13 cellular contexts compared by ENCODE assay signal in the genomic region with DNA sequence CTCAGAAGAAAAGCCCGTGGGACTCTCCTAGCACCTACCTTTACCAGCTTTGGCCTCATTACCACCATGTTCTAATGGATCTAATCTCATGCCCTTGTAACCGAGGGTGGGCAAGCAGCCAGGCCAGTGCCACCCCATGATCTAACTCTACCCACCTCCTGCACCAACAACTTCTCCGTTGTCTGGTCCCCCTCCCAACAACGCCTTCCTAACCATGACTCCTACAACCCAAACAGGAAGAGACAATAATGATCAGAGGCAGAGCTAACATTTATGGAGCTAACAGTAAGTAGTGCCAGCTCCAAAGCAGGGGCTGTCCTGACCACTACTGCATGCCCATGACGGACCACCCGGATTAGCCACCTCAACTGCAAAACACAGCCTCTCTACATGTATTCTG. TPM values are rescaled to one million over a fixed set of nuclear protein-coding genes. Genes with fewer than 3 reads are reported as not detected.
DNase-seq lines count a peak whose midpoint lies in the region; ATAC-seq and TF ChIP-seq lines count a peak whose summit lies in the region.
"Had no signal": no experiment of that assay in that cellular context is flagged by ENCODE, and none has a peak within 500 bp of the region (broad histone marks: within the 10 kb centered on the region; RNA-seq: fewer than 3 reads in every experiment).

No MANE protein-coding gene starts in this region.

- 86% methylated on average over 1 of the region's 6 CpGs; no CpG with 5 or more reads in 1 of the 2 experiments for WGBS in IMR-90 (ENCODE audit: extremely low coverage in 2 of 2, insufficient read length in 1 of 2), 2 experiments
- 36 to 45% methylated on average over 6 of the region's 6 CpGs for WGBS in body of pancreas, 2 donors

- dilution Hi-C loops in IMR-90 (cut with HindIII; ENCODE audit: low sequenced_read_pairs, unreplicated experiment), result no loop called here

- no peak overlapping the region for H4K91ac ChIP-seq in IMR-90 (ENCODE audit: insufficient read depth, low read depth, low read length)

- DNase-seq in Calu3 (no peak), IMR-90 (no peak), body of pancreas (peak; percentile 21 to 55 (median 32)), osteocyte (ENCODE audit: extremely low spot score, unreplicated experiment) (no peak), cerebellum (ENCODE audit: low spot score) (no peak), neural progenitor cell (ENCODE audit: low spot score) (no peak)
- no peak for DNase-seq in activated naive CD4-positive, alpha-beta T cell treated with anti-CD3 and anti-CD28 coated beads, Interleukin-2, amount 50 U/mL, for 72 hours (ENCODE audit: low spot score in 2 of 2)
- DNase-seq: activated naive CD4-positive, alpha-beta T cell treated with anti-CD3 and anti-CD28 coated beads, Interleukin-2, amount 50 U/mL, for 16 hours; DMS53; NCI-H510A; T1000 had no signal

- H3K9me3 Mint-ChIP-seq in Calu3 (ENCODE audit: low read depth, unreplicated experiment) (no peaks in the 10 kb centered on the region), osteocyte (ENCODE audit: unreplicated experiment) (no peaks in the 10 kb centered on the region), neural progenitor cell (peaks cover 3% of the 10 kb centered on the region)
- no peaks in the 10 kb centered on the region for H3K9me3 Mint-ChIP-seq in activated naive CD4-positive, alpha-beta T cell treated with anti-CD3 and anti-CD28 coated beads, Interleukin-2, amount 50 U/mL, for 72 hours

- in situ Hi-C loops in IMR-90 (cut with MboI; ENCODE audit: low sequenced_read_pairs), result no loop called here

- no peaks in the 10 kb centered on the region for H3K27me3 ChIP-seq in IMR-90 (ENCODE audit: control insufficient read depth, insufficient read depth, low read length)
- no peaks in the 10 kb centered on the region for H3K27me3 ChIP-seq in body of pancreas
- no peaks in the 10 kb centered on the region for H3K27me3 ChIP-seq in neural progenitor cell

- H3K56ac ChIP-seq in IMR-90 (ENCODE audit: extremely low read depth, insufficient read depth, low read length), result no peak overlapping the region

- H3K14ac ChIP-seq in IMR-90 (replicated peaks; ENCODE audit: low read depth, low read length), result peak overlapping the region; percentile 25; the same call in 1 of the 2 replicates

- H3K27ac ChIP-seq in IMR-90 (ENCODE audit: insufficient read depth, low read length), result no peak overlapping the region
- peak overlapping the region in 2 of 4 donors; percentile 6 to 37 for H3K27ac ChIP-seq in body of pancreas
- H3K27ac ChIP-seq in neural progenitor cell, result no peak overlapping the region

- no peak overlapping the region; the same call in 1 of the 2 replicates for H4K5ac ChIP-seq in IMR-90 (ENCODE audit: low read depth, low read length)

- H3F3A ChIP-seq in neural progenitor cell (ENCODE audit: low read depth), result peaks cover 13% of the 10 kb centered on the region

- H3K4me2 ChIP-seq in IMR-90 (ENCODE audit: low read depth, low read length) (peak overlapping the region; percentile 20), neural progenitor cell (no peak overlapping the region)

- peak overlapping the region; percentile 26 for H3K27ac Mint-ChIP-seq in Calu3 (ENCODE audit: unreplicated experiment)
- H3K27ac Mint-ChIP-seq in osteocyte (ENCODE audit: unreplicated experiment), result peak overlapping the region; percentile 66
- no peak overlapping the region for H3K27ac Mint-ChIP-seq in neural progenitor cell
- H3K27ac Mint-ChIP-seq in activated naive CD4-positive, alpha-beta T cell treated with anti-CD3 and anti-CD28 coated beads, Interleukin-2, amount 50 U/mL, for 72 hours, result no peak overlapping the region

- H3K23ac ChIP-seq in IMR-90 (ENCODE audit: low read depth, low read length), result peak overlapping the region; percentile 55; the same call in 1 of the 2 replicates

- no peak overlapping the region for H2BK5ac ChIP-seq in IMR-90 (ENCODE audit: low read depth, low read length, poor library complexity, severe bottlenecking)

- H3K27me3 Mint-ChIP-seq in Calu3 (ENCODE audit: unreplicated experiment), result no peaks in the 10 kb centered on the region
- H3K27me3 Mint-ChIP-seq in osteocyte (ENCODE audit: unreplicated experiment), result no peaks in the 10 kb centered on the region
- H3K27me3 Mint-ChIP-seq in neural progenitor cell (ENCODE audit: insufficient read depth, low read depth), result peaks cover 2% of the 10 kb centered on the region

- TF ChIP-seq POLR2A in IMR-90 (IDR thresholded peaks at IDR 0.05; ENCODE audit: low read depth, low read length) (no peak), body of pancreas (IDR thresholded peaks at IDR 0.05) (no peak)

- TF ChIP-seq RAD21 in IMR-90 (IDR thresholded peaks at IDR 0.05; ENCODE audit: low read length), result no peak

- POLR2A ChIA-PET in IMR-90 (lab: Charles Lee; ENCODE audit: unreplicated experiment), result no interaction called here

- H3K36me3 Mint-ChIP-seq in Calu3 (ENCODE audit: insufficient read depth, unreplicated experiment), result peaks cover 13% of the 10 kb centered on the region
- no peaks in the 10 kb centered on the region for H3K36me3 Mint-ChIP-seq in osteocyte (ENCODE audit: unreplicated experiment)
- H3K36me3 Mint-ChIP-seq in neural progenitor cell, result peaks cover 3% of the 10 kb centered on the region
- H3K36me3 Mint-ChIP-seq in activated naive CD4-positive, alpha-beta T cell treated with anti-CD3 and anti-CD28 coated beads, Interleukin-2, amount 50 U/mL, for 72 hours, result peaks cover 6 to 15% of the 10 kb centered on the region in 2 donors

- intact Hi-C loops in Calu3 (cut with micrococcal nuclease; ENCODE audit: unreplicated experiment), result loop anchor here (5.0 kb wide), 1 partner anchor 36 kb away; no protein-coding TSS in a partner anchor
- intact Hi-C loops in IMR-90 (cut with micrococcal nuclease), result loop anchor here (5.0 kb wide), 1 partner anchor 36 kb away; no protein-coding TSS in a partner anchor
- intact Hi-C loops in body of pancreas (cut with DNase I), result no loop called here

- H3K4me3 ChIP-seq in IMR-90 (ENCODE audit: insufficient read depth, low read depth, low read length) (no peak overlapping the region), body of pancreas (no peak overlapping the region), neural progenitor cell (no peak overlapping the region)

- H2BK120ac ChIP-seq in IMR-90 (ENCODE audit: low read depth, low read length), result no peak overlapping the region

- no peak overlapping the region for H3K18ac ChIP-seq in IMR-90 (ENCODE audit: low read depth, low read length)

- H3K4me1 Mint-ChIP-seq in Calu3 (ENCODE audit: low read depth, unreplicated experiment), result peaks cover 29% of the 10 kb centered on the region
- H3K4me1 Mint-ChIP-seq in osteocyte (ENCODE audit: unreplicated experiment), result peaks cover 60% of the 10 kb centered on the region
- H3K4me1 Mint-ChIP-seq in neural progenitor cell, result peaks cover 29% of the 10 kb centered on the region

- H3K9me1 ChIP-seq in IMR-90 (ENCODE audit: insufficient read depth, low read length), result peaks cover 18% of the 10 kb centered on the region

- H2AFZ ChIP-seq in IMR-90 (replicated peaks; ENCODE audit: low read length, poor library complexity), result no peak overlapping the region
- H2AFZ ChIP-seq in neural progenitor cell (replicated peaks), result no peak overlapping the region

- H2BK20ac ChIP-seq in IMR-90 (ENCODE audit: low read depth, low read length), result no peak overlapping the region

- no peaks in the 10 kb centered on the region for H3K9me3 ChIP-seq in IMR-90 (ENCODE audit: control insufficient read depth, insufficient read depth, low read length)
- no peaks in the 10 kb centered on the region for H3K9me3 ChIP-seq in body of pancreas
- H3K9me3 ChIP-seq in neural progenitor cell (ENCODE audit: low read depth), result no peaks in the 10 kb centered on the region

- peaks cover 52% of the 10 kb centered on the region for H4K20me1 ChIP-seq in IMR-90 (ENCODE audit: insufficient read depth, low read length)
- peaks cover 51% of the 10 kb centered on the region for H4K20me1 ChIP-seq in neural progenitor cell (ENCODE audit: low read depth)

- no peak overlapping the region for H2BK15ac ChIP-seq in IMR-90 (ENCODE audit: low read depth, low read length)

- H3K36me3 ChIP-seq in IMR-90 (ENCODE audit: control insufficient read depth, insufficient read depth, low read length) (no peaks in the 10 kb centered on the region; the same call in 1 of the 2 replicates), body of pancreas (replicated peaks in 1 of 2; ENCODE audit: insufficient read depth in 1 of 2, low read depth in 2 of 2) (no peaks in the 10 kb centered on the region), neural progenitor cell (no peaks in the 10 kb centered on the region)

- TF ChIP-seq CTCF in Calu3 (IDR thresholded peaks at IDR 0.05; ENCODE audit: unreplicated experiment) (no peak), IMR-90 (conservative IDR thresholded peaks at IDR 0.05; ENCODE audit: low read depth, low read length) (no peak), body of pancreas (IDR thresholded peaks at IDR 0.05) (no peak), osteocyte (IDR thresholded peaks at IDR 0.05) (no peak), neural progenitor cell (IDR thresholded peaks at IDR 0.05) (no peak)

- no TSS peak for BruUV-seq in Calu3 (replicated peaks; lab: Mats Ljungman, UMichigan)
- no TSS peak for BruUV-seq in IMR-90 (replicated peaks; lab: Mats Ljungman, UMichigan)

- peaks cover 12% of the 10 kb centered on the region for H3K4me1 ChIP-seq in IMR-90 (ENCODE audit: control insufficient read depth, insufficient read depth, low read length)
- H3K4me1 ChIP-seq in body of pancreas, result peaks cover 42% of the 10 kb centered on the region
- no peaks in the 10 kb centered on the region for H3K4me1 ChIP-seq in neural progenitor cell

- H4K8ac ChIP-seq in IMR-90 (ENCODE audit: low read depth in 2 of 2, low read length in 2 of 2), result no peak overlapping the region

- CTCF ChIA-PET in Calu3 (lab: Charles Lee) (no interaction called here), IMR-90 (lab: Yijun Ruan, JAX) (no interaction called here)

- H3K4me3 Mint-ChIP-seq in Calu3 (ENCODE audit: low read depth, unreplicated experiment) (peak overlapping the region; percentile 33), osteocyte (ENCODE audit: unreplicated experiment) (peak overlapping the region; percentile 16), neural progenitor cell (no peak overlapping the region)

- ATAC-seq in IMR-90 (ENCODE audit: low read depth), result no peak
- ATAC-seq in body of pancreas, result no peak
- ATAC-seq in GM21526 (IDR thresholded peaks at IDR 0.05; ENCODE audit: low FRiP score, unreplicated experiment), result no peak
- no peak for ATAC-seq in activated naive CD4-positive, alpha-beta T cell treated with anti-CD3 and anti-CD28 coated beads, Interleukin-2, amount 50 U/mL, for 72 hours
- ATAC-seq: right cardiac atrium had no signal

- peaks cover 4 to 47% of the 10 kb centered on the region in 2 experiments; a peak in 3 of 4 replicates for H3K79me1 ChIP-seq in IMR-90 (ENCODE audit: low read depth in 1 of 2, low read length in 2 of 2)

- peaks cover 79% of the 10 kb centered on the region for H3K79me2 ChIP-seq in neural progenitor cell (ENCODE audit: low read depth)

- H2AK9ac ChIP-seq in IMR-90 (replicated peaks; ENCODE audit: low read depth, low read length, poor library complexity), result no peak overlapping the region

- no peak overlapping the region for H3K4ac ChIP-seq in IMR-90 (ENCODE audit: low read depth, low read length)

- no peak overlapping the region for H2AK5ac ChIP-seq in IMR-90 (ENCODE audit: low read depth, low read length)

- H3K9ac ChIP-seq in IMR-90 (ENCODE audit: low read depth, low read length) (no peak overlapping the region), neural progenitor cell (no peak overlapping the region)

RNA-seq across cellular contexts. Expression of a gene that starts 3.5 kb away (rescaled TPM):
- total RNA-seq in Calu3 (2022) (20.6 and 20.8 TPM in 2 replicates), IMR-90 (2012; rRNA removed) (16.5 and 27.2 TPM in 2 replicates), body of pancreas (10 to 100 TPM; 12.9 to 16.9 TPM), osteocyte (31.8 and 32.6 TPM in 2 replicates), cerebellum (38.6 TPM), neural progenitor cell (ENCODE audit: low replicate concordance) (14.3 and 19.7 TPM in 2 replicates)
- polyA plus RNA-seq in IMR-90 (2012; rRNA removed), result 7.8 and 11.8 TPM in 2 replicates
- polyA plus RNA-seq in IMR-90 (2012; cell fraction: cytosol; rRNA removed), result 1.1 and 4.1 TPM in 2 replicates
- polyA plus RNA-seq in IMR-90 (2012; cell fraction: nucleus; rRNA removed; ENCODE audit: low replicate concordance), result 0.81 and 8.1 TPM in 2 replicates
- total RNA-seq in activated naive CD4-positive, alpha-beta T cell treated with anti-CD3 and anti-CD28 coated beads, Interleukin-2, amount 50 U/mL, for 72 hours, result 10 to 100 TPM; 34.8 to 35.6 TPM

Comparison
In these comparisons a context has a peak if more than half of its experiments do, and no peak if none do; other contexts are left out.
1. DNase-seq: peak in body of pancreas (4 of 4); none in Calu3 (single experiment), IMR-90 (single experiment), osteocyte (single experiment), cerebellum (single experiment), neural progenitor cell (single experiment) and activated naive CD4-positive, alpha-beta T cell treated with anti-CD3 and anti-CD28 coated beads, Interleukin-2, amount 50 U/mL, for 72 hours (0 of 2).
2. H3K27ac Mint-ChIP-seq: peak in Calu3 (single experiment) and osteocyte (single experiment); none in neural progenitor cell (single experiment) and activated naive CD4-positive, alpha-beta T cell treated with anti-CD3 and anti-CD28 coated beads, Interleukin-2, amount 50 U/mL, for 72 hours (0 of 2).